Comparison of ENCODE assay signal across 9 cellular contexts in the genomic region with DNA sequence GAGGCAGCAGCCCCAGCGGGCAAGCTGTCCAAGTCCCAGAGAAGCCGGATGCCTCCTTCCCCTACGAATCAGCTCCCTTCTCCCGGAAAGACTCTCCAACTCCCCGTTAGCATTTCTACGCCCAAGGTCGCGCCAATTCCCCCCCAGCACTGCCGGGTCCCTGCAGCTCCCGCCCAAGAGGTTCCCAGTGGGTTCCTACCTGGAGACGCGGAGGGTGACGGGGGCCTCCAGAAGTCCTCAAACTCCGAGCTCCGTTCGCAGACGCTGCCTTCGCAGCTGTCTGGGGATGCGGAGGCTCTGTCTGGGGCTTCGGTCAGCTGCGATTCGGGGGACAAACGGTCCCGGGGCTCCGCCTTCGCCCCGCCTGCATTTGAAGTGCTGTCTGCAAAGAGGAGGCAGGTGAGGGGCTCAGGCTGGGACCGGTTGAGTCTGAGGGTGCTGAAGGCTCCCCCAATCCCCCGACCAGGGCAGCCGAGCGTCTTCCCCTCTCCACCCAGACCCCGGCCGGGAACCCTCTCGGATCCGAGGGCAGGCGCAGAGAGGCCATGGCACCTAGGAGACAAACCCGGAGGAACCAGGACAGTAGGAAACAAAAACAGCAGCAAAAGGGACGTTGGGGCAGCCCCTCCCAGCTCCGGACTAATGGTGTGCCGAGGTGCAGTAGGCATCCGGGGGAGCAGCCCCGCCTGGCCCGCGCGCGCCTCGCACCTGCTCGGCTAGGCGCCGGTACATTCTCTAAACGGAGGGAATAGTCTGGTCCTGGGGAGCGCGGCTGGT.
DNase-seq lines count a peak whose midpoint lies in the region; ATAC-seq and TF ChIP-seq lines count a peak whose summit lies in the region.
"Had no signal": no experiment of that assay in that cellular context is flagged by ENCODE, and none has a peak within 500 bp of the region (broad histone marks: within the 10 kb centered on the region; RNA-seq: fewer than 3 reads in every experiment).

No MANE protein-coding gene starts in this region.

- peak; percentile 42 for DNase-seq in GM10248 (ENCODE audit: extremely low spot score)
- peak; percentile 54 for DNase-seq in NB4 (ENCODE audit: low read depth)
- peak; percentile 32 for DNase-seq in activated effector memory CD4-positive, alpha-beta T cell treated with Interleukin-2 at 50 U/mL for 16 hours
- peak; percentile 51 for DNase-seq in stimulated activated CD8-positive, alpha-beta memory T cell treated with anti-CD3 and anti-CD28 coated beads, Interleukin-4, amount 100 ng/mL, for 48 hours
- no peak for DNase-seq in COLO829 (ENCODE audit: low spot score)
- no peak for DNase-seq in NOMO-1 treated with dmso at 0.1 percent for 144 hours (lab: John Stamatoyannopoulos, UW; ENCODE audit: unreplicated experiment)

- ATAC-seq in HG02588 (IDR thresholded peaks at IDR 0.05; ENCODE audit: unreplicated experiment): no peak

- H3K4me3 ChIP-seq in NB4 (ENCODE audit: low read depth, low read length) (peak overlapping the region; percentile 99), iPS-18a (ENCODE audit: low read length) (peak overlapping the region; percentile 55)
- H3K4me3 ChIP-seq: SJSA1 had no signal

- CTCF ChIA-PET in GM10248 (lab: Yijun Ruan, JAX): interaction anchor here (1.3 to 5.5 kb wide), 5 partner anchors 9 to 172 kb away, joined by 4 to 40 read pairs (median 5); no protein-coding TSS in a partner anchor

- no peak overlapping the region for H3K27ac ChIP-seq in iPS-18a (ENCODE audit: low read length)
- H3K27ac ChIP-seq: SJSA1 had no signal

- TF ChIP-seq POLR2A in NB4 (IDR thresholded peaks at IDR 0.05; ENCODE audit: extremely low read depth, insufficient read length): no peak

- no peaks in the 10 kb centered on the region for H3K9me3 ChIP-seq in iPS-18a (ENCODE audit: control insufficient read depth, low read depth, low read length)

- TF ChIP-seq CTCF in GM10248 (IDR thresholded peaks at IDR 0.05; ENCODE audit: control extremely low read depth, extremely low read depth, low read depth, missing control alignments) (no peak), NB4 (IDR thresholded peaks at IDR 0.05; ENCODE audit: low read depth, low read length) (no peak)

- peaks cover 18% of the 10 kb centered on the region for H3K4me1 ChIP-seq in iPS-18a (ENCODE audit: control insufficient read depth, low read depth, low read length)

- H3K9ac ChIP-seq in iPS-18a (ENCODE audit: low read length): no peak overlapping the region

- POLR2A ChIA-PET in GM10248 (lab: Yijun Ruan, JAX): interaction anchor here (0.7 to 1.2 kb wide), 2 partner anchors 8 to 9 kb away, joined by 3 to 5 read pairs; no protein-coding TSS in a partner anchor

- no peaks in the 10 kb centered on the region for H3K36me3 ChIP-seq in iPS-18a (ENCODE audit: control insufficient read depth, low read depth, low read length)
- H3K36me3 ChIP-seq: SJSA1 had no signal

- H3K27me3 ChIP-seq in iPS-18a (ENCODE audit: control insufficient read depth, insufficient read depth, low read length): peaks cover 100% of the 10 kb centered on the region

Comparison
In these comparisons a context has a peak if more than half of its experiments do, and no peak if none do; other contexts are left out.
1. DNase-seq: peak in GM10248 (single experiment), NB4 (single experiment), activated effector memory CD4-positive, alpha-beta T cell treated with Interleukin-2 at 50 U/mL for 16 hours (single experiment) and stimulated activated CD8-positive, alpha-beta memory T cell treated with anti-CD3 and anti-CD28 coated beads, Interleukin-4, amount 100 ng/mL, for 48 hours (single experiment); none in COLO829 (single experiment) and NOMO-1 treated with dmso at 0.1 percent for 144 hours (single experiment).